In the genomic region with DNA sequence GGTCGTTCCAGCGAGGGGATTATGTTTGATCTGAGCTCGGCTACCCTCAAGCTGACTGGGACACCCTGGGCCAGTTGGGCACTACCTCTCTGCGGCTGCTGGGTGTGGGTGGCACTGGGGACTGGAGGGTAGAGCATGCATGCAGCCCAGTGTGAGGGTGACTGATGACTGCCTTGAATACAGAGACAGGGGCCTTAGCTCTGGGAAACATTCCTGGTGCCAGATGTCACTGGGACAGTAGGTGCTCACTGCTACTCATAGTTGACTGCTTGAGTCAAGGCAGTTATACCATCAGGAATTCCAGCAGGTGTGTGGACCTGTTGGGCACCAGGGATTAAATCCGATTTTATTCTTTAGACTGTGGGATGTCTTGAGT, we compare ENCODE assay signal across 8 cellular contexts. TPM values are rescaled to one million over a fixed set of nuclear protein-coding genes. Genes with fewer than 3 reads are reported as not detected.
DNase-seq lines count a peak whose midpoint lies in the region; ATAC-seq and TF ChIP-seq lines count a peak whose summit lies in the region.

No MANE protein-coding gene starts in this region.

- H3K9ac ChIP-seq in neural progenitor cell: no peak overlapping the region

- H4K20me1 ChIP-seq in neural progenitor cell (ENCODE audit: low read depth): peaks cover 87% of the 10 kb centered on the region

- TF ChIP-seq CTCF in CD14-positive monocyte (IDR thresholded peaks at IDR 0.05): no peak
- TF ChIP-seq CTCF in HFF-Myc (IDR thresholded peaks at IDR 0.05; ENCODE audit: low read depth, low read length, missing control alignments): no peak
- no peak for TF ChIP-seq CTCF in neural progenitor cell (IDR thresholded peaks at IDR 0.05)
- TF ChIP-seq CTCF in vagina (IDR thresholded peaks at IDR 0.05): no peak

- no peaks in the 10 kb centered on the region for H3K79me2 ChIP-seq in neural progenitor cell (ENCODE audit: low read depth)

- H3K9me3 Mint-ChIP-seq in CD14-positive monocyte: peaks cover 0 to 44% (median 30%) of the 10 kb centered on the region in 7 donors
- H3K9me3 Mint-ChIP-seq in neural progenitor cell: no peaks in the 10 kb centered on the region

- H3K27ac ChIP-seq in neural progenitor cell: no peak overlapping the region
- no peak overlapping the region for H3K27ac ChIP-seq in vagina

- H3F3A ChIP-seq in neural progenitor cell (ENCODE audit: low read depth): peaks cover 12% of the 10 kb centered on the region

- H3K4me2 ChIP-seq in neural progenitor cell: peak overlapping the region; percentile 77

- no peaks in the 10 kb centered on the region for H3K36me3 ChIP-seq in neural progenitor cell
- H3K36me3 ChIP-seq in vagina: no peaks in the 10 kb centered on the region

- ATAC-seq in GM18870 (IDR thresholded peaks at IDR 0.05; ENCODE audit: unreplicated experiment) (no peak), GM21825 (IDR thresholded peaks at IDR 0.05; ENCODE audit: unreplicated experiment) (no peak)

- no peak for TF ChIP-seq POLR2A in vagina (IDR thresholded peaks at IDR 0.05)

- H3K4me3 ChIP-seq in HFF-Myc (replicated peaks; ENCODE audit: low read depth, low read length): peak overlapping the region; percentile 51
- peak overlapping the region; percentile 47 for H3K4me3 ChIP-seq in neural progenitor cell
- H3K4me3 ChIP-seq in vagina: peak overlapping the region in 1 of 2 donors; percentile 44

- H3K9me3 ChIP-seq in neural progenitor cell (ENCODE audit: low read depth) (no peaks in the 10 kb centered on the region), vagina (no peaks in the 10 kb centered on the region)

- H3K27ac Mint-ChIP-seq in CD14-positive monocyte (no peak overlapping the region), neural progenitor cell (no peak overlapping the region)

- peaks cover 31% of the 10 kb centered on the region for H3K4me1 Mint-ChIP-seq in CD14-positive monocyte
- peaks cover 26% of the 10 kb centered on the region for H3K4me1 Mint-ChIP-seq in neural progenitor cell

- peaks cover 100% of the 10 kb centered on the region for H3K27me3 ChIP-seq in neural progenitor cell
- H3K27me3 ChIP-seq in vagina: peaks cover 11% of the 10 kb centered on the region

- H3K36me3 Mint-ChIP-seq in CD14-positive monocyte (peaks cover 8 to 11% of the 10 kb centered on the region in 2 donors), neural progenitor cell (no peaks in the 10 kb centered on the region)

- H3K4me1 ChIP-seq in neural progenitor cell (peaks cover 23% of the 10 kb centered on the region), vagina (peaks cover 29% of the 10 kb centered on the region)

- peaks cover 96 to 100% (median 99%) of the 10 kb centered on the region in 3 donors for H3K27me3 Mint-ChIP-seq in CD14-positive monocyte (ENCODE audit: low read depth in 3 of 3)
- peaks cover 84% of the 10 kb centered on the region for H3K27me3 Mint-ChIP-seq in neural progenitor cell (ENCODE audit: insufficient read depth, low read depth)

- intact Hi-C loops in CD14-positive monocyte (cut with micrococcal nuclease) (no loop called here), vagina (cut with DNase I) (no loop called here)

- H2AFZ ChIP-seq in neural progenitor cell (replicated peaks): peak overlapping the region; percentile 65

- H3K4me3 Mint-ChIP-seq in CD14-positive monocyte: peak overlapping the region; percentile 81 to 99
- peak overlapping the region; percentile 91 for H3K4me3 Mint-ChIP-seq in neural progenitor cell

- DNase-seq in CD14-positive monocyte (ENCODE audit: low spot score): no peak
- DNase-seq in HFF-Myc (ENCODE audit: extremely low read depth, low read depth): no peak
- DNase-seq in cerebellar cortex (ENCODE audit: low spot score): peak; percentile 25
- DNase-seq in neural progenitor cell (ENCODE audit: low spot score): no peak
- DNase-seq in NCI-H1092 treated with DMSO at 0.1 percent for 48 hours (lab: John Stamatoyannopoulos, UW): no peak
- no peak for DNase-seq in vagina (ENCODE audit: extremely low spot score in 2 of 2)

RNA-seq across cellular contexts. Expression of a gene that starts 1.7 kb away (rescaled TPM):
- not detected for polyA plus RNA-seq in CD14-positive monocyte
- 0.62 and 2.1 TPM in 2 replicates for total RNA-seq in neural progenitor cell (ENCODE audit: low replicate concordance)
- total RNA-seq in vagina: not detected

RNA-seq across cellular contexts. Expression of a gene that starts 33.6 kb away (rescaled TPM):
- not detected for polyA plus RNA-seq in CD14-positive monocyte
- total RNA-seq in neural progenitor cell (ENCODE audit: low replicate concordance) (0.99 and 1.1 TPM in 2 replicates), vagina (not detected)
